17 cellular contexts compared by ENCODE assay signal in genomic region chr5:80251636-80252035, GRCh38. TPM values are rescaled to one million over a fixed set of nuclear protein-coding genes. Genes with fewer than 3 reads are reported as not detected.
A peak's percentile ranks its signal among the peaks of the same experiment; 100 is the strongest.
DNase-seq lines count a peak whose midpoint lies in the region; ATAC-seq and TF ChIP-seq lines count a peak whose summit lies in the region.
"Had no signal": no experiment of that assay in that cellular context is flagged by ENCODE, and none has a peak within 500 bp of the region (broad histone marks: within the 10 kb centered on the region; RNA-seq: fewer than 3 reads in every experiment).

No MANE protein-coding gene starts in this region.

- peaks cover 17% of the 10 kb centered on the region for H3F3A ChIP-seq in GM23338 (replicated peaks; ENCODE audit: low read depth)

- H3K36me3 Mint-ChIP-seq in GM23338 (ENCODE audit: low read depth): peaks cover 21% of the 10 kb centered on the region
- peaks cover 85% of the 10 kb centered on the region for H3K36me3 Mint-ChIP-seq in activated T-helper 17 cell treated with anti-CD3 and anti-CD28 coated beads, Interleukin-2, amount 50 U/mL, for 72 hours (ENCODE audit: low read depth)
- H3K36me3 Mint-ChIP-seq: natural killer cell treated with Interleukin-12 subunit alpha and Interleukin-12 subunit beta and Interleukin-15 and Interleukin-18, amount 100 ng/mL, for 72 hours had no signal

- H3K79me2 ChIP-seq in GM23338 (replicated peaks; ENCODE audit: insufficient read depth): peaks cover 94% of the 10 kb centered on the region

- H3K4me3 ChIP-seq in GM23338: peak overlapping the region; percentile 100; the same call in 1 of the 2 replicates
- H3K4me3 ChIP-seq in liver (ENCODE audit: low read depth in 1 of 3, low read length in 3 of 3): no peak overlapping the region
- H3K4me3 ChIP-seq: left lung had no signal

- H3K9ac ChIP-seq in liver (ENCODE audit: low read depth in 1 of 2, low read length in 2 of 2): no peak overlapping the region

- no peaks in the 10 kb centered on the region for H3K9me3 Mint-ChIP-seq in GM23338
- H3K9me3 Mint-ChIP-seq in activated T-helper 17 cell treated with anti-CD3 and anti-CD28 coated beads, Interleukin-2, amount 50 U/mL, for 72 hours: peaks cover 3% of the 10 kb centered on the region
- H3K9me3 Mint-ChIP-seq: natural killer cell treated with Interleukin-12 subunit alpha and Interleukin-12 subunit beta and Interleukin-15 and Interleukin-18, amount 100 ng/mL, for 72 hours; stimulated activated effector memory CD8-positive, alpha-beta T cell treated with anti-CD3 and anti-CD28 coated beads, Interleukin-12 subunit alpha, Interleukin-12 subunit beta, amount 100 ng/mL, for 72 hours had no signal

- H3K4me1 Mint-ChIP-seq in GM23338: peaks cover 71% of the 10 kb centered on the region
- H3K4me1 Mint-ChIP-seq in activated T-helper 17 cell treated with anti-CD3 and anti-CD28 coated beads, Interleukin-2, amount 50 U/mL, for 72 hours: peaks cover 54% of the 10 kb centered on the region

- H4K20me1 ChIP-seq in GM23338 (replicated peaks; ENCODE audit: insufficient read depth): peaks cover 56% of the 10 kb centered on the region

- peaks cover 73% of the 10 kb centered on the region for H3K4me1 ChIP-seq in GM23338 (ENCODE audit: insufficient read depth)
- peaks cover 10 to 52% (median 42%) of the 10 kb centered on the region in 4 donors for H3K4me1 ChIP-seq in liver (ENCODE audit: control insufficient read depth in 4 of 4, insufficient read depth in 4 of 4, low read length in 3 of 4)

- H3K27ac Mint-ChIP-seq in GM23338: no peak overlapping the region
- H3K27ac Mint-ChIP-seq in activated T-helper 17 cell treated with anti-CD3 and anti-CD28 coated beads, Interleukin-2, amount 50 U/mL, for 72 hours: peak overlapping the region; percentile 93
- H3K27ac Mint-ChIP-seq: natural killer cell treated with Interleukin-12 subunit alpha and Interleukin-12 subunit beta and Interleukin-15 and Interleukin-18, amount 100 ng/mL, for 72 hours; stimulated activated effector memory CD8-positive, alpha-beta T cell treated with anti-CD3 and anti-CD28 coated beads, Interleukin-12 subunit alpha, Interleukin-12 subunit beta, amount 100 ng/mL, for 72 hours had no signal

- TF ChIP-seq CTCF in C4-2B (conservative IDR thresholded peaks at IDR 0.05): no peak
- TF ChIP-seq CTCF in GM23338 (conservative IDR thresholded peaks at IDR 0.05; ENCODE audit: low read depth in 2 of 2): no peak
- no peak for TF ChIP-seq CTCF in liver (IDR thresholded peaks at IDR 0.05; ENCODE audit: low read depth, low read length, missing input control)

- DNase-seq in GM23338 (ENCODE audit: low spot score) (no peak), NCI-H1105 treated with DMSO at 0.1 percent for 48 hours (lab: John Stamatoyannopoulos, UW) (no peak)
- DNase-seq: activated CD4-positive, CD25-positive, alpha-beta regulatory T cell treated with anti-CD3 and anti-CD28 coated beads, Interleukin-2, amount 50 U/mL, for 72 hours; activated gamma-delta T cell treated with Interleukin-2 at 50 U/mL for 16 hours; cerebellar nuclear complex; erythroblast; left lung; NCI-H226; stimulated activated CD4-positive, alpha-beta T cell treated with anti-CD3 and anti-CD28 coated beads, Interleukin-4, amount 100 ng/mL, for 24 hours had no signal

- H3K27me3 Mint-ChIP-seq in GM23338 (ENCODE audit: insufficient read depth, low read depth, poor library complexity): peaks cover 7% of the 10 kb centered on the region
- no peaks in the 10 kb centered on the region for H3K27me3 Mint-ChIP-seq in activated T-helper 17 cell treated with anti-CD3 and anti-CD28 coated beads, Interleukin-2, amount 50 U/mL, for 72 hours
- H3K27me3 Mint-ChIP-seq: natural killer cell treated with Interleukin-12 subunit alpha and Interleukin-12 subunit beta and Interleukin-15 and Interleukin-18, amount 100 ng/mL, for 72 hours had no signal

- H3K9me3 ChIP-seq in liver (ENCODE audit: control insufficient read depth in 4 of 4, low read length in 3 of 4): no peaks in the 10 kb centered on the region
- H3K9me3 ChIP-seq: left lung had no signal

- H3K4me2 ChIP-seq in GM23338: peak overlapping the region; percentile 45; the same call in 1 of the 2 replicates

- 46% methylated on average over 8 of the region's 8 CpGs for WGBS in liver

- no peak for ATAC-seq in GM23338
- ATAC-seq in activated T-helper 17 cell treated with anti-CD3 and anti-CD28 coated beads, Interleukin-2, amount 50 U/mL, for 72 hours (replicated peaks): no peak
- ATAC-seq in GM21526 (IDR thresholded peaks at IDR 0.05; ENCODE audit: low FRiP score, unreplicated experiment): no peak
- no peak for ATAC-seq in GM18870 (IDR thresholded peaks at IDR 0.05; ENCODE audit: unreplicated experiment)
- ATAC-seq: left lung; natural killer cell treated with Interleukin-12 subunit alpha and Interleukin-12 subunit beta and Interleukin-15 and Interleukin-18, amount 100 ng/mL, for 72 hours; right cardiac atrium; stimulated activated effector memory CD8-positive, alpha-beta T cell treated with anti-CD3 and anti-CD28 coated beads, Interleukin-12 subunit alpha, Interleukin-12 subunit beta, amount 100 ng/mL, for 72 hours had no signal

- peak in 1 of 2 donors; percentile 17 for TF ChIP-seq RAD21 in liver (IDR thresholded peaks at IDR 0.05)

- no peak overlapping the region for H3K4me3 Mint-ChIP-seq in GM23338
- H3K4me3 Mint-ChIP-seq in activated T-helper 17 cell treated with anti-CD3 and anti-CD28 coated beads, Interleukin-2, amount 50 U/mL, for 72 hours: peak overlapping the region; percentile 93
- H3K4me3 Mint-ChIP-seq: natural killer cell treated with Interleukin-12 subunit alpha and Interleukin-12 subunit beta and Interleukin-15 and Interleukin-18, amount 100 ng/mL, for 72 hours; stimulated activated effector memory CD8-positive, alpha-beta T cell treated with anti-CD3 and anti-CD28 coated beads, Interleukin-12 subunit alpha, Interleukin-12 subunit beta, amount 100 ng/mL, for 72 hours had no signal

- H3K27ac ChIP-seq in C4-2B: peak overlapping the region; percentile 83
- H3K27ac ChIP-seq in GM23338 (ENCODE audit: low read depth): no peak overlapping the region
- H3K27ac ChIP-seq in liver (ENCODE audit: low read depth in 1 of 2, low read length in 2 of 2): peak overlapping the region; percentile 17 to 94
- H3K27ac ChIP-seq: left lung had no signal

- H3K27me3 ChIP-seq in GM23338 (ENCODE audit: insufficient read depth): peaks cover 5% of the 10 kb centered on the region; the same call in 1 of the 2 replicates
- no peaks in the 10 kb centered on the region for H3K27me3 ChIP-seq in liver (ENCODE audit: control insufficient read depth in 4 of 4, insufficient read depth in 4 of 4, low read length in 3 of 4)
- H3K27me3 ChIP-seq: left lung had no signal

- H2AFZ ChIP-seq in GM23338: no peak overlapping the region

- H3K36me3 ChIP-seq in GM23338 (ENCODE audit: insufficient read depth) (no peaks in the 10 kb centered on the region), liver (ENCODE audit: control insufficient read depth in 4 of 4, insufficient read depth in 3 of 4, low read depth in 1 of 4, low read length in 3 of 4) (peaks cover 0 to 5% (median 0%) of the 10 kb centered on the region in 4 donors)
- H3K36me3 ChIP-seq: left lung had no signal

- no peaks in the 10 kb centered on the region for H3K9me2 ChIP-seq in GM23338 (ENCODE audit: insufficient read depth)

TF ChIP-seq in liver, 16 proteins besides CTCF, POLR2A, EP300 and RAD21:
- TF ChIP-seq FOXA2 (IDR thresholded peaks at IDR 0.05) (no peak), GABPA (IDR thresholded peaks at IDR 0.05 in 1 of 2, conservative IDR thresholded peaks at IDR 0.05 in 1 of 2) (no peak), NR2F2 (IDR thresholded peaks at IDR 0.05) (no peak), HNF4A (conservative IDR thresholded peaks at IDR 0.05) (peak; percentile 50 to 60), RXRA (IDR thresholded peaks at IDR 0.05) (peak; percentile 46 to 70), JUND (IDR thresholded peaks at IDR 0.05) (peak in 1 of 2 donors; percentile 39), ATF3 (IDR thresholded peaks at IDR 0.05) (no peak), FOXA1 (IDR thresholded peaks at IDR 0.05) (no peak), SP1 (IDR thresholded peaks at IDR 0.05) (peak; percentile 11), HNF4G (IDR thresholded peaks at IDR 0.05) (no peak), YY1 (IDR thresholded peaks at IDR 0.05) (peak; percentile 30)
- TF ChIP-seq, protein P1, sequence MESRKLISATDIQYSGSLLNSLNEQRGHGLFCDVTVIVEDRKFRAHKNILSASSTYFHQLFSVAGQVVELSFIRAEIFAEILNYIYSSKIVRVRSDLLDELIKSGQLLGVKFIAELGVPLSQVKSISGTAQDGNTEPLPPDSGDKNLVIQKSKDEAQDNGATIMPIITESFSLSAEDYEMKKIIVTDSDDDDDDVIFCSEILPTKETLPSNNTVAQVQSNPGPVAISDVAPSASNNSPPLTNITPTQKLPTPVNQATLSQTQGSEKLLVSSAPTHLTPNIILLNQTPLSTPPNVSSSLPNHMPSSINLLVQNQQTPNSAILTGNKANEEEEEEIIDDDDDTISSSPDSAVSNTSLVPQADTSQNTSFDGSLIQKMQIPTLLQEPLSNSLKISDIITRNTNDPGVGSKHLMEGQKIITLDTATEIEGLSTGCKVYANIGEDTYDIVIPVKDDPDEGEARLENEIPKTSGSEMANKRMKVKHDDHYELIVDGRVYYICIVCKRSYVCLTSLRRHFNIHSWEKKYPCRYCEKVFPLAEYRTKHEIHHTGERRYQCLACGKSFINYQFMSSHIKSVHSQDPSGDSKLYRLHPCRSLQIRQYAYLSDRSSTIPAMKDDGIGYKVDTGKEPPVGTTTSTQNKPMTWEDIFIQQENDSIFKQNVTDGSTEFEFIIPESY (IDR thresholded peaks at IDR 0.05): no peak

RNA-seq across cellular contexts. Expression of gene SERINC5, which starts 4.2 kb away (rescaled TPM):
- total RNA-seq in GM23338 (2014; rRNA removed; shearing (Covaris generic)): 101 and 107 TPM in 2 replicates
- polyA plus RNA-seq in GM23338 (2016; fragmentation: Nextera tagmentation; extraction: Ambion mirVana) (32.3 and 34.0 TPM in 2 replicates), liver (10 to 100 TPM; 22.2 to 26.6 TPM)
- 10 to 100 TPM; 50.7 to 76.7 TPM for total RNA-seq in activated T-helper 17 cell treated with anti-CD3 and anti-CD28 coated beads, Interleukin-2, amount 50 U/mL, for 72 hours
- 10 to 100 TPM; 37.4 to 82.3 TPM for total RNA-seq in liver
